In genomic region chr20:31595654-31596411, GRCh38 we compare ENCODE assay signal across 8 cellular contexts. TPM values are rescaled to one million over a fixed set of nuclear protein-coding genes. Genes with fewer than 3 reads are reported as not detected.
DNase-seq lines count a peak whose midpoint lies in the region; ATAC-seq and TF ChIP-seq lines count a peak whose summit lies in the region.

No MANE protein-coding gene starts in this region.

- H3K27ac Mint-ChIP-seq in stimulated activated naive CD8-positive, alpha-beta T cell treated with anti-CD3 and anti-CD28 coated beads, Interleukin-15, amount 100 ng/mL, for 72 hours: peak overlapping the region in 1 of 2 donors; percentile 37

- H3K4me1 Mint-ChIP-seq in stimulated activated naive CD8-positive, alpha-beta T cell treated with anti-CD3 and anti-CD28 coated beads, Interleukin-15, amount 100 ng/mL, for 72 hours: peaks cover 27% of the 10 kb centered on the region

- peaks cover 25% of the 10 kb centered on the region for H3K27me3 Mint-ChIP-seq in stimulated activated naive CD8-positive, alpha-beta T cell treated with anti-CD3 and anti-CD28 coated beads, Interleukin-15, amount 100 ng/mL, for 72 hours

- no peaks in the 10 kb centered on the region for H3K36me3 ChIP-seq in osteoblast (ENCODE audit: insufficient read depth, low read length)

- ATAC-seq in stimulated activated naive CD8-positive, alpha-beta T cell treated with anti-CD3 and anti-CD28 coated beads, Interleukin-15, amount 100 ng/mL, for 72 hours: no peak

- H3K4me2 ChIP-seq in osteoblast (ENCODE audit: insufficient read depth, low read length): peak overlapping the region; percentile 51

- peaks cover 18% of the 10 kb centered on the region for H3K4me1 ChIP-seq in osteoblast (ENCODE audit: insufficient read depth, low read length)

- CTCF ChIA-PET in RWPE1 (lab: Yijun Ruan, JAX): interaction anchor here (1.2 to 2.0 kb wide), 4 partner anchors 17 to 35 kb away, joined by 3 to 16 read pairs (median 5); no protein-coding TSS in a partner anchor

- POLR2A ChIA-PET in RWPE1 (lab: Yijun Ruan, JAX; ENCODE audit: low non-redundant PET): interaction anchor here (0.6 to 1.4 kb wide), 7 partner anchors 9 to 152 kb away, joined by 3 to 19 read pairs (median 5); partner anchors contain the start of gene ID1

- DNase-seq in DMS 273 treated with DMSO at 0.1 percent for 48 hours (lab: John Stamatoyannopoulos, UW) (peak; percentile 79), RWPE1 (ENCODE audit: low spot score) (peak; percentile 54), fibroblast of mammary gland (ENCODE audit: low read depth) (peak; percentile 98), osteoblast (ENCODE audit: insufficient read length, low spot score, missing footprints) (peak; percentile 92), SKM-1 (lab: John Stamatoyannopoulos, UW; ENCODE audit: unreplicated experiment) (no peak), SKM-1 treated with dmso at 0.1 percent for 144 hours (lab: John Stamatoyannopoulos, UW; ENCODE audit: unreplicated experiment) (no peak)
- no peak for DNase-seq in stimulated activated naive CD8-positive, alpha-beta T cell treated with anti-CD3 and anti-CD28 coated beads, Interleukin-15, amount 100 ng/mL, for 72 hours
- DNase-seq in stimulated activated naive CD4-positive, alpha-beta T cell (lab: John Stamatoyannopoulos, UW): no peak

- H3K79me2 ChIP-seq in osteoblast (ENCODE audit: insufficient read depth, low read length): no peaks in the 10 kb centered on the region

- no peak overlapping the region for H3K4me3 Mint-ChIP-seq in stimulated activated naive CD8-positive, alpha-beta T cell treated with anti-CD3 and anti-CD28 coated beads, Interleukin-15, amount 100 ng/mL, for 72 hours

- H3K27ac ChIP-seq in RWPE1 (peak overlapping the region; percentile 94), osteoblast (ENCODE audit: low read depth, low read length) (peak overlapping the region; percentile 26)

- no peaks in the 10 kb centered on the region for H3K9me3 Mint-ChIP-seq in stimulated activated naive CD8-positive, alpha-beta T cell treated with anti-CD3 and anti-CD28 coated beads, Interleukin-15, amount 100 ng/mL, for 72 hours

- no peaks in the 10 kb centered on the region for H3K9me3 ChIP-seq in osteoblast (ENCODE audit: low read depth, low read length)

- peak overlapping the region; percentile 83 for H2AFZ ChIP-seq in osteoblast (ENCODE audit: low read length)

- no peaks in the 10 kb centered on the region for H3K27me3 ChIP-seq in osteoblast (ENCODE audit: insufficient read depth, low read length)

- TF ChIP-seq CTCF in RWPE1 (conservative IDR thresholded peaks at IDR 0.05; ENCODE audit: low read depth): no peak
- no peak for TF ChIP-seq CTCF in fibroblast of mammary gland (conservative IDR thresholded peaks at IDR 0.05; ENCODE audit: control insufficient read depth, insufficient read depth, low read depth, low read length)
- no peak for TF ChIP-seq CTCF in osteoblast (IDR thresholded peaks at IDR 0.05; ENCODE audit: extremely low read depth, low read depth, low read length)

- no peaks in the 10 kb centered on the region for H4K20me1 ChIP-seq in osteoblast (ENCODE audit: insufficient read depth, low read length)

- H3K4me3 ChIP-seq in fibroblast of mammary gland (ENCODE audit: control insufficient read depth, low read depth, low read length) (no peak overlapping the region), osteoblast (ENCODE audit: insufficient read depth, low read length) (no peak overlapping the region)

RNA-seq across cellular contexts. Expression of gene ID1, which starts 9.3 kb away (rescaled TPM):
- total RNA-seq in osteoblast: 56.3 and 82.5 TPM in 2 replicates

RNA-seq across cellular contexts. Expression of gene COX4I2, which starts 41.9 kb away (rescaled TPM):
- not detected in 2 replicates for total RNA-seq in osteoblast

Comparison
In these comparisons a context has a peak if more than half of its experiments do, and no peak if none do; other contexts are left out.
1. DNase-seq: peak in DMS 273 treated with DMSO at 0.1 percent for 48 hours (single experiment), RWPE1 (single experiment), fibroblast of mammary gland (single experiment) and osteoblast (single experiment); none in stimulated activated naive CD8-positive, alpha-beta T cell treated with anti-CD3 and anti-CD28 coated beads, Interleukin-15, amount 100 ng/mL, for 72 hours (0 of 2), SKM-1 (single experiment), stimulated activated naive CD4-positive, alpha-beta T cell (0 of 6) and SKM-1 treated with dmso at 0.1 percent for 144 hours (single experiment).